In the genomic region with DNA sequence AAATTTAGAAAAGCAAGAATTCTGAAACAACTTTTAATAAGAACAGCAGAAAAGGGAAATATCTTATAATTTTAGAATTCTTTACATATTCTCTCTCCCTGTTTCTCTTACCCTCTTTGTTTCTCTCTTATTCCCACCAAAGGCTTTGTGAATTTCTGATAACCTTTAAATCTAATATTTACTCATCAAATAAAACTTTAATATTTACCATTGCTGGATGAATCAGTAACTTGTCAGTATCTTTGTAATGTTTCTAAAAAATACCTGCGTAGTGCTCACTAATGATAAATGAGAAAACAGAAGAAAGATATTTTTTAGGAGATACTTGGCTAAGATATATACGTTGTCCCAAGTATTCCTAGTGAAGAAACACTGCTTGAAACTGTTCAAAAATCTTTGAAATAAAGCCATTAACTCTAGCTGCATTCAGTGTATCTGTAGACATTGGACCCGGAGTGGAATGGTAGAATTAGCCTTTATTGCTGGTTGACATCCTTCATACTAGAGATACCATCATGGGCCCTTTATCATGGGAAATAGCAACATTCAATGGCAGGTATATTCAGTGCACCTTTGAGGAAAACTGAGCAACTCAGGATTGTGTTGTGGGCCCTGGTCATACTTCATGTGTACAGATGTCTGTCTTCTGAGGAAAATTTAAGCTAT, we compare ENCODE assay signal across 9 cellular contexts.
"Had no signal": no experiment of that assay in that cellular context is flagged by ENCODE, and none has a peak within 500 bp of the region (broad histone marks: within the 10 kb centered on the region; RNA-seq: fewer than 3 reads in every experiment).

No MANE protein-coding gene starts in this region.

- H3K36me3 ChIP-seq: HAP-1 had no signal

- H3K27ac ChIP-seq: GM23248, HL-60 had no signal

- H2AFZ ChIP-seq: GM23248 had no signal

- DNase-seq: GM23248, GOT3, H7, HFFc6, IMR-90 had no signal

- FAIRE-seq: K562 had no signal

- H3K4me1 ChIP-seq: HAP-1 had no signal

- ATAC-seq: HCT116, K562 had no signal

- H3K4me3 ChIP-seq: GM23248, HAP-1, K562 had no signal

- H3K9me3 ChIP-seq: HAP-1 had no signal

- H3K9ac ChIP-seq: GM23248 had no signal
